8 cellular contexts compared by ENCODE assay signal in the genomic region with DNA sequence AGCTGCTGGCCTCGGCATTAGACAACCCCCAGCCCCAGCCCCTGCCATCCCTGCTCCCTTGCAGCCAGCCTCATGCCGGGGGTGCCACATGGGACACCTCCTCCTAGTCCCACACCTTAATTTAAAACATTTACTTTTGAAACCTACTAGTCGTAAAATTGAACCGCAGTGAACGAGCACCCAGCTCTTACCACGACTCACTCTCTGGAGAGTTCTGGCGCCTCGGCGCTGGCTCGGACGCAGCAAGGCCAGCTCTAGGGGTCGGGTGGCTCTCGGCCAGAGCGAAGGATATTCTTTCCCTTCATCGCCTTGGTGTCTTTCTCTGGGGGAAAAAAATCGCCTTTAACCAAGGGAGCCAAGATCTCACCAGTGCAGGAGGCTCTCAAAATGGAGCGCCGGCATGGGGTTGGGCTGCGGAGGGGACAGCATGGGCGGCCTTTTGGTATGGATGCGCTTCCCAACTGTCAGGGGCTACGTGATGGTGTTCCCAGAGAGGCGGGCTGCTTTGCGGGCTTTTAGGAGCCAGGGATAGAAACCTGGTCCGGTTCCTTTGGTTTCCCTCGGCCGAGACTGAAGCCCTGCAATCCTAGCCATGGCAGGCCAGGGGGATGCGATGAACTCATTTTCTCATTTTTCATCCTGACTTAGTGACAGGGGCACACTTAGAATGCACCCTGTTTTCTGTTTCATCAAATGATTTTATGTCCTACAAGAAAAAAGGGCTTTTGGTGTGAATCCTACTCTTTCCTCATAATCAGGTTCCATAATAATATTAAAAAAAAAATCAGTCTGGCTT. TPM values are rescaled to one million over a fixed set of nuclear protein-coding genes. Genes with fewer than 3 reads are reported as not detected.
DNase-seq lines count a peak whose midpoint lies in the region; ATAC-seq and TF ChIP-seq lines count a peak whose summit lies in the region.

No MANE protein-coding gene starts in this region.

- H3K4me1 Mint-ChIP-seq in naive B cell = peaks cover 40 to 61% (median 60%) of the 10 kb centered on the region in 3 donors

- peaks cover 67% of the 10 kb centered on the region for H3K79me2 ChIP-seq in MM.1S (ENCODE audit: low read length)

- H3K36me3 ChIP-seq in MM.1S (replicated peaks; ENCODE audit: insufficient read depth, low read length) = no peaks in the 10 kb centered on the region

- H3K4me1 ChIP-seq in MM.1S (ENCODE audit: low read length) = 0 out of 2 replicates have a peak, but pooled peaks cover 4% of the 10 kb centered on the region

- H3K4me3 Mint-ChIP-seq in naive B cell = peak overlapping the region; percentile 90 to 97 (median 94)

- H3K36me3 Mint-ChIP-seq in naive B cell = no peaks in the 10 kb centered on the region

- ATAC-seq in naive B cell (ENCODE audit: low read depth in 2 of 2) (no peak), GM21515 (IDR thresholded peaks at IDR 0.05; ENCODE audit: unreplicated experiment) (no peak), HG02610 (IDR thresholded peaks at IDR 0.05; ENCODE audit: unreplicated experiment) (no peak)

- peaks cover 25% of the 10 kb centered on the region for H4K20me1 ChIP-seq in MM.1S (ENCODE audit: insufficient read depth, low read length)

- no peaks in the 10 kb centered on the region for H3K27me3 ChIP-seq in MM.1S (replicated peaks; ENCODE audit: insufficient read depth, low read length)

- H3K27ac Mint-ChIP-seq in naive B cell = peak overlapping the region in 4 of 6 donors; percentile 70 to 95 (median 85)

- peak overlapping the region; percentile 63; the same call in 1 of the 2 replicates for H3K27ac ChIP-seq in MM.1S (ENCODE audit: low read length)

- no peaks in the 10 kb centered on the region for H3K9me3 Mint-ChIP-seq in naive B cell

- H3K4me3 ChIP-seq in AG09309 (ENCODE audit: control insufficient read depth, low read depth, low read length) (peak overlapping the region; percentile 87), MM.1S (ENCODE audit: low read length) (peak overlapping the region; percentile 87)

- H3K27me3 Mint-ChIP-seq in naive B cell = no peaks in the 10 kb centered on the region

- H2AFZ ChIP-seq in MM.1S (ENCODE audit: low read length) = 0 out of 2 replicates have a peak overlapping the region, but pooled peaks have one; percentile 55

- no peaks in the 10 kb centered on the region for H3K9me3 ChIP-seq in MM.1S (replicated peaks; ENCODE audit: insufficient read depth, low read length)

- no peaks in the 10 kb centered on the region for H3K9me2 ChIP-seq in MM.1S (replicated peaks; ENCODE audit: insufficient read depth, low read length)

- H3F3A ChIP-seq in MM.1S (ENCODE audit: insufficient read depth, low read length) = peaks cover 20% of the 10 kb centered on the region

- no peak for DNase-seq in AG09309 (ENCODE audit: low read depth)
- DNase-seq in MM.1S = no peak
- peak; percentile 38 for DNase-seq in dermis blood vessel endothelial cell
- DNase-seq in naive B cell = no peak
- DNase-seq in LoVo (ENCODE audit: low spot score) = no peak
- DNase-seq in NCI-H1417 treated with DMSO at 0.1 percent for 48 hours (lab: John Stamatoyannopoulos, UW) = no peak

- H3K9ac ChIP-seq in MM.1S (ENCODE audit: low read length) = peak overlapping the region; percentile 74; the same call in 1 of the 2 replicates

- no peak for TF ChIP-seq CTCF in AG09309 (IDR thresholded peaks at IDR 0.05; ENCODE audit: control insufficient read depth, insufficient read depth, low read depth, low read length, missing control alignments)
- TF ChIP-seq CTCF in MM.1S (IDR thresholded peaks at IDR 0.05; ENCODE audit: low read length) = no peak

- H3K4me2 ChIP-seq in MM.1S (ENCODE audit: low read depth, low read length) = peak overlapping the region; percentile 99

RNA-seq across cellular contexts. Expression of gene HPCAL1, which starts 2.0 kb away (rescaled TPM):
- 72.2 and 72.4 TPM in 2 replicates for total RNA-seq in dermis blood vessel endothelial cell
- 10 to 100 TPM; 49.1 to 92.1 (median 66.7) TPM for polyA plus RNA-seq in naive B cell (ENCODE audit: low read depth in 6 of 6)
